ENCODE assay signal across 9 cellular contexts in the genomic region with DNA sequence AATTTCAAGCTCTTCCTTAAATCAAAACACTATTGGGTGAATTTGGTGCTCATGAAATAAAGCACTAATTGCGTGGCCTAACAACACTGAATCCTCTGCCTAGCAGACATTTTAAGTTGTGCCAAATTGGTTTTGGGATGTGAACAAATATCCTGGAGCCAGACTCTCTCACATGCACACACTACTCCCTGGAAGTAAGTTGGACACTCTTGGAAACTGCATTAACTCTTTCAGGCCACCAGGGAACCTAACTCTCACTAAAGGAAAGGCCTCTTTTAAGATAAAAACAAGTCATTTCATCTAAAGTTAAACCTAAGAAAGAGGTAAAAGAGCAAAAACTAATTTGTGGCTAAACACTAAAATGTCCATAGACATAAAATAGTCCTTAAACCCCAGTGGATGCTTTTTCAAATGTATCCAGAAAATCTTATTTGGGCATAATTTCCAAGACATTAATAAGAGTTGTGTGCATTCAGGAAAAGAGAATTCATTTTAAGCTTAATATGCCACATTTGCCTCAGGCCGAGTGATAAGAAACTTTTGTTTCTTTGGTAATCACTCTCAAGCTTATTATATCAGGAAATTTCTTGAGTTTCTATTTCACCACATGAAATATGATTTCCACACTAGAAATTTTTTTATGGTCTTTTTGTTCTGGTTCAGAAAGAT.
DNase-seq lines count a peak whose midpoint lies in the region; ATAC-seq and TF ChIP-seq lines count a peak whose summit lies in the region.
"Had no signal": no experiment of that assay in that cellular context is flagged by ENCODE, and none has a peak within 500 bp of the region (broad histone marks: within the 10 kb centered on the region; RNA-seq: fewer than 3 reads in every experiment).

No MANE protein-coding gene starts in this region.

- no peaks in the 10 kb centered on the region for H4K20me1 ChIP-seq in SK-N-SH (ENCODE audit: insufficient read depth)

- H3K4me2 ChIP-seq in SK-N-SH, result no peak overlapping the region

- H3F3A ChIP-seq in SK-N-SH (replicated peaks; ENCODE audit: insufficient read depth), result no peaks in the 10 kb centered on the region

- CTCF ChIA-PET in SK-N-SH (lab: Yijun Ruan, JAX), result interaction anchor here (0.8 to 2.3 kb wide), 8 partner anchors 10 to 703 kb away, joined by 3 to 21 read pairs (median 4); no protein-coding TSS in a partner anchor

- H3K36me3 ChIP-seq in SK-N-SH (replicated peaks in 1 of 2; ENCODE audit: control insufficient read depth in 1 of 2, insufficient read depth in 2 of 2, low read length in 1 of 2) (no peaks in the 10 kb centered on the region), heart left ventricle (no peaks in the 10 kb centered on the region)

- TF ChIP-seq RAD21 in SK-N-SH (IDR thresholded peaks at IDR 0.05; ENCODE audit: low read length), result no peak

- no peaks in the 10 kb centered on the region for H3K79me2 ChIP-seq in SK-N-SH (ENCODE audit: insufficient read depth)

- no peaks in the 10 kb centered on the region for H3K9me3 ChIP-seq in SK-N-SH
- no peaks in the 10 kb centered on the region for H3K9me3 ChIP-seq in heart left ventricle

- TF ChIP-seq CTCF in SK-N-SH (IDR thresholded peaks at IDR 0.05) (peak; percentile 37), heart left ventricle (IDR thresholded peaks at IDR 0.05) (peak in 7 of 12 donors; percentile 6 to 42 (median 22))

- no peaks in the 10 kb centered on the region for H3K9me2 ChIP-seq in SK-N-SH

- no peaks in the 10 kb centered on the region for H3K27me3 ChIP-seq in SK-N-SH (ENCODE audit: insufficient read depth)
- no peaks in the 10 kb centered on the region for H3K27me3 ChIP-seq in heart left ventricle

- ATAC-seq in SK-N-SH treated with all-trans-retinoic acid at 6 μM for 48 hours, result no peak
- peak; percentile 54 to 73 (median 66) for ATAC-seq in heart left ventricle
- ATAC-seq in HG02759 (IDR thresholded peaks at IDR 0.05; ENCODE audit: unreplicated experiment), result no peak
- no peak for ATAC-seq in HG03095 (IDR thresholded peaks at IDR 0.05; ENCODE audit: unreplicated experiment)

- WGBS in SK-N-SH (ENCODE audit: low lambda C conversion rate), result 87% methylated on average over 2 of the region's 2 CpGs
- 58 to 69% (median 65%) methylated on average over 2 of the region's 2 CpGs for whole genome bisulfite sequencing in heart left ventricle, 4 donors

- no peak overlapping the region for H3K27ac ChIP-seq in SK-N-SH (ENCODE audit: low read depth in 2 of 2, low read length in 1 of 2)
- H3K27ac ChIP-seq in angular gyrus (ENCODE audit: low read depth, low read length), result peak overlapping the region; percentile 56
- peak overlapping the region in 3 of 12 donors; percentile 7 to 19 (median 16) for H3K27ac ChIP-seq in heart left ventricle
- peak overlapping the region; percentile 74 for H3K27ac ChIP-seq in temporal lobe (ENCODE audit: low read depth, low read length)

- POLR2A ChIA-PET in SK-N-SH (lab: Yijun Ruan, JAX), result no interaction called here

- no peak for DNase-seq in SK-N-SH
- DNase-seq in heart left ventricle, result no peak
- no peak for DNase-seq in iPS-NIHi11 (ENCODE audit: low spot score)
- DNase-seq: SHP77 treated with DMSO at 0.1 percent for 48 hours had no signal

- H3K4me1 ChIP-seq in SK-N-SH (ENCODE audit: control insufficient read depth in 1 of 2, insufficient read depth in 2 of 2, low read depth in 1 of 2, low read length in 1 of 2) (peaks cover 0 to 5% of the 10 kb centered on the region in 2 experiments; a peak in 2 of 4 replicates), heart left ventricle (peaks cover 0 to 62% (median 21%) of the 10 kb centered on the region in 12 donors)

- TF ChIP-seq POLR2A in heart left ventricle (IDR thresholded peaks at IDR 0.05), result no peak

- no peak overlapping the region for H3K9ac ChIP-seq in SK-N-SH

- no peak for TF ChIP-seq EP300 in SK-N-SH (IDR thresholded peaks at IDR 0.05; ENCODE audit: borderline replicate concordance in 1 of 2, low read depth in 1 of 2, low read length in 1 of 2)

- H3K4me3 ChIP-seq in SK-N-SH (ENCODE audit: low read depth in 2 of 2, low read length in 1 of 2) (no peak overlapping the region), heart left ventricle (no peak overlapping the region)

- H2AFZ ChIP-seq in SK-N-SH (ENCODE audit: low read depth), result peak overlapping the region; percentile 13; the same call in 1 of the 2 replicates

- intact Hi-C loops in heart left ventricle (cut with DNase I), result loop anchor here in 3 of 10 donors (10.0 kb wide), 3 partner anchors 251 to 721 kb away; no protein-coding TSS in a partner anchor

TF ChIP-seq in SK-N-SH, 30 proteins besides CTCF, POLR2A, EP300 and RAD21 (continues in another document):
- TF ChIP-seq TAF1 (IDR thresholded peaks at IDR 0.05; ENCODE audit: borderline replicate concordance, low read depth, low read length), result no peak
- no peak for TF ChIP-seq POLR2AphosphoS5 (IDR thresholded peaks at IDR 0.05; ENCODE audit: low read depth, low read length)
- TF ChIP-seq, protein P1, sequence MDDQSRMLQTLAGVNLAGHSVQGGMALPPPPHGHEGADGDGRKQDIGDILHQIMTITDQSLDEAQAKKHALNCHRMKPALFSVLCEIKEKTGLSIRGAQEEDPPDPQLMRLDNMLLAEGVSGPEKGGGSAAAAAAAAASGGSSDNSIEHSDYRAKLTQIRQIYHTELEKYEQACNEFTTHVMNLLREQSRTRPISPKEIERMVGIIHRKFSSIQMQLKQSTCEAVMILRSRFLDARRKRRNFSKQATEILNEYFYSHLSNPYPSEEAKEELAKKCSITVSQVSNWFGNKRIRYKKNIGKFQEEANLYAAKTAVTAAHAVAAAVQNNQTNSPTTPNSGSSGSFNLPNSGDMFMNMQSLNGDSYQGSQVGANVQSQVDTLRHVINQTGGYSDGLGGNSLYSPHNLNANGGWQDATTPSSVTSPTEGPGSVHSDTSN (IDR thresholded peaks at IDR 0.05), result no peak
- no peak for TF ChIP-seq IRF3 (IDR thresholded peaks at IDR 0.05; ENCODE audit: low read depth, low read length)
- TF ChIP-seq SMC3 (IDR thresholded peaks at IDR 0.05; ENCODE audit: low read depth, low read length), result no peak
- TF ChIP-seq TEAD4 (IDR thresholded peaks at IDR 0.05; ENCODE audit: borderline replicate concordance, insufficient read depth), result no peak
- TF ChIP-seq FOXM1 (IDR thresholded peaks at IDR 0.05; ENCODE audit: low read depth), result no peak
- TF ChIP-seq NFIC (IDR thresholded peaks at IDR 0.05; ENCODE audit: borderline replicate concordance), result no peak
- no peak for TF ChIP-seq YY1 (IDR thresholded peaks at IDR 0.05; ENCODE audit: low read depth)
- TF ChIP-seq RFX5 (IDR thresholded peaks at IDR 0.05; ENCODE audit: low read length), result no peak

TF ChIP-seq in SK-N-SH treated with all-trans-retinoic acid at 6 μM for 48 hours, 23 proteins besides CTCF, POLR2A, EP300 and RAD21 (continues in another document):
- TF ChIP-seq ISL1 (CRISPR knock-in tag; IDR thresholded peaks at IDR 0.05), result no peak
- no peak for TF ChIP-seq TCF4 (CRISPR knock-in tag; IDR thresholded peaks at IDR 0.05; ENCODE audit: borderline replicate concordance)
- TF ChIP-seq TOX (CRISPR knock-in tag; IDR thresholded peaks at IDR 0.05; ENCODE audit: borderline replicate concordance), result no peak
- TF ChIP-seq, protein P2, sequence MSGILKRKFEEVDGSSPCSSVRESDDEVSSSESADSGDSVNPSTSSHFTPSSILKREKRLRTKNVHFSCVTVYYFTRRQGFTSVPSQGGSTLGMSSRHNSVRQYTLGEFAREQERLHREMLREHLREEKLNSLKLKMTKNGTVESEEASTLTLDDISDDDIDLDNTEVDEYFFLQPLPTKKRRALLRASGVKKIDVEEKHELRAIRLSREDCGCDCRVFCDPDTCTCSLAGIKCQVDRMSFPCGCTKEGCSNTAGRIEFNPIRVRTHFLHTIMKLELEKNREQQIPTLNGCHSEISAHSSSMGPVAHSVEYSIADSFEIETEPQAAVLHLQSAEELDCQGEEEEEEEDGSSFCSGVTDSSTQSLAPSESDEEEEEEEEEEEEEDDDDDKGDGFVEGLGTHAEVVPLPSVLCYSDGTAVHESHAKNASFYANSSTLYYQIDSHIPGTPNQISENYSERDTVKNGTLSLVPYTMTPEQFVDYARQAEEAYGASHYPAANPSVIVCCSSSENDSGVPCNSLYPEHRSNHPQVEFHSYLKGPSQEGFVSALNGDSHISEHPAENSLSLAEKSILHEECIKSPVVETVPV (CRISPR knock-in tag; IDR thresholded peaks at IDR 0.05), result no peak
- TF ChIP-seq PPARA (CRISPR knock-in tag; IDR thresholded peaks at IDR 0.05; ENCODE audit: borderline replicate concordance), result no peak
- no peak for TF ChIP-seq BACH2 (CRISPR knock-in tag; IDR thresholded peaks at IDR 0.05; ENCODE audit: borderline replicate concordance)
- no peak for TF ChIP-seq RARB (CRISPR knock-in tag; IDR thresholded peaks at IDR 0.05)
- TF ChIP-seq, protein P3, sequence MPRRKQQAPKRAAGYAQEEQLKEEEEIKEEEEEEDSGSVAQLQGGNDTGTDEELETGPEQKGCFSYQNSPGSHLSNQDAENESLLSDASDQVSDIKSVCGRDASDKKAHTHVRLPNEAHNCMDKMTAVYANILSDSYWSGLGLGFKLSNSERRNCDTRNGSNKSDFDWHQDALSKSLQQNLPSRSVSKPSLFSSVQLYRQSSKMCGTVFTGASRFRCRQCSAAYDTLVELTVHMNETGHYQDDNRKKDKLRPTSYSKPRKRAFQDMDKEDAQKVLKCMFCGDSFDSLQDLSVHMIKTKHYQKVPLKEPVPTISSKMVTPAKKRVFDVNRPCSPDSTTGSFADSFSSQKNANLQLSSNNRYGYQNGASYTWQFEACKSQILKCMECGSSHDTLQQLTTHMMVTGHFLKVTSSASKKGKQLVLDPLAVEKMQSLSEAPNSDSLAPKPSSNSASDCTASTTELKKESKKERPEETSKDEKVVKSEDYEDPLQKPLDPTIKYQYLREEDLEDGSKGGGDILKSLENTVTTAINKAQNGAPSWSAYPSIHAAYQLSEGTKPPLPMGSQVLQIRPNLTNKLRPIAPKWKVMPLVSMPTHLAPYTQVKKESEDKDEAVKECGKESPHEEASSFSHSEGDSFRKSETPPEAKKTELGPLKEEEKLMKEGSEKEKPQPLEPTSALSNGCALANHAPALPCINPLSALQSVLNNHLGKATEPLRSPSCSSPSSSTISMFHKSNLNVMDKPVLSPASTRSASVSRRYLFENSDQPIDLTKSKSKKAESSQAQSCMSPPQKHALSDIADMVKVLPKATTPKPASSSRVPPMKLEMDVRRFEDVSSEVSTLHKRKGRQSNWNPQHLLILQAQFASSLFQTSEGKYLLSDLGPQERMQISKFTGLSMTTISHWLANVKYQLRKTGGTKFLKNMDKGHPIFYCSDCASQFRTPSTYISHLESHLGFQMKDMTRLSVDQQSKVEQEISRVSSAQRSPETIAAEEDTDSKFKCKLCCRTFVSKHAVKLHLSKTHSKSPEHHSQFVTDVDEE (CRISPR knock-in tag; IDR thresholded peaks at IDR 0.05), result no peak
- TF ChIP-seq SNAI2 (CRISPR knock-in tag; IDR thresholded peaks at IDR 0.05), result no peak
- no peak for TF ChIP-seq ZNF565 (CRISPR knock-in tag; conservative IDR thresholded peaks at IDR 0.05; ENCODE audit: low read depth)
- no peak for TF ChIP-seq ZNF70 (CRISPR knock-in tag; IDR thresholded peaks at IDR 0.05)
- TF ChIP-seq ZNF8 (CRISPR knock-in tag; IDR thresholded peaks at IDR 0.05), result no peak
- TF ChIP-seq ZC3H10 (CRISPR knock-in tag; IDR thresholded peaks at IDR 0.05), result no peak
- TF ChIP-seq ZFP30 (CRISPR knock-in tag; IDR thresholded peaks at IDR 0.05), result no peak

Comparison
In these comparisons a context has a peak if more than half of its experiments do, and no peak if none do; other contexts are left out.
1. H3K27ac ChIP-seq: peak in angular gyrus (single experiment) and temporal lobe (single experiment); none in SK-N-SH (0 of 2).
2. ATAC-seq: peak in heart left ventricle (4 of 4); none in SK-N-SH treated with all-trans-retinoic acid at 6 μM for 48 hours (single experiment), HG02759 (single experiment) and HG03095 (single experiment).